8 cellular contexts compared by ENCODE assay signal in the genomic region with DNA sequence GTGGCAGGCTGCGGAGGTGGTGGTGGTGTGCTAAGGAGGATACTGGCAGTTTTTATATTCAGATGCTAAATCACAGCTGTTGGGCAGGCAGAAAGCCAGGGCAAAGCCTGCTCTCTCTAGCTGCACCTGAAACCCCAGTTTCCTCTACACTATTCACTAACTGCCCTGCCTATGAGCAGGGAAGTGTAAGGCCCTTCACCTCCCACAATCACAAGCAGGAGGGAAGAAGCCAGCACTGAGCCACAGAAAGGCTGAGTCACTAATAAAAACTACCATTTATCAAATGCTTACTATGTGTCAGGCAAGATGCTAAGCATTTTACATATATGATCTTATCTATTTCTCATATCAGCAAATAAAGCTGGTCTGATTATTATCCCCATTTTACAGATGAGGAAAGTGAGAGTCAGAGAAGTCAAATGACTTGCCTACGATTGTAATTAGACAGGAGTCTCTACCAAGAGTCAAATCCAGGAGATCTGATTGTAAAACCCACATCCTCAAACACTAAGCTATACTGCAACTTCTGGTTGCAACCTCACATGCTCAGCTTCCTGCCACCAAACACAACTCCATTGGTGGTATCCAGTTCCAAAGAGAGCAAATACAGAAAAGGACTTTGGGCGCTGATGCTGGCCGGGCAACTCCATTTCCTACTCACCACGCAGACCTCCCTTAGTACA. TPM values are rescaled to one million over a fixed set of nuclear protein-coding genes. Genes with fewer than 3 reads are reported as not detected.
A peak's percentile ranks its signal among the peaks of the same experiment; 100 is the strongest.
DNase-seq lines count a peak whose midpoint lies in the region; ATAC-seq and TF ChIP-seq lines count a peak whose summit lies in the region.

No MANE protein-coding gene starts in this region.

- ATAC-seq in GM19438 (IDR thresholded peaks at IDR 0.05; ENCODE audit: low read depth, unreplicated experiment) = peak; percentile 93
- peak; percentile 91 to 99 for ATAC-seq in naive thymus-derived CD8-positive, alpha-beta T cell
- ATAC-seq in HG03045 (IDR thresholded peaks at IDR 0.05; ENCODE audit: unreplicated experiment) = no peak
- no peak for ATAC-seq in HG03460 (IDR thresholded peaks at IDR 0.05; ENCODE audit: unreplicated experiment)

- no peaks in the 10 kb centered on the region for H3K4me1 ChIP-seq in prostate gland (replicated peaks)

- 76% methylated on average over 5 of the region's 5 CpGs for WGBS in prostate gland

- no peaks in the 10 kb centered on the region for H3K36me3 ChIP-seq in KOPT-K1 (ENCODE audit: insufficient read depth, low read length)
- H3K36me3 ChIP-seq in prostate gland = no peaks in the 10 kb centered on the region

- intact Hi-C loops in prostate gland (cut with DNase I) = no loop called here

- H3K9me3 Mint-ChIP-seq in activated naive CD8-positive, alpha-beta T cell treated with anti-CD3 and anti-CD28 coated beads for 36 hours = peaks cover 4% of the 10 kb centered on the region
- peaks cover 0 to 4% (median 0%) of the 10 kb centered on the region in 9 donors for H3K9me3 Mint-ChIP-seq in naive thymus-derived CD8-positive, alpha-beta T cell

- H3K27me3 Mint-ChIP-seq in activated naive CD8-positive, alpha-beta T cell treated with anti-CD3 and anti-CD28 coated beads for 36 hours = no peaks in the 10 kb centered on the region
- no peaks in the 10 kb centered on the region for H3K27me3 Mint-ChIP-seq in naive thymus-derived CD8-positive, alpha-beta T cell

- no peak for DNase-seq in activated naive CD8-positive, alpha-beta T cell treated with anti-CD3 and anti-CD28 coated beads for 36 hours
- peak in 5 of 10 donors; percentile 28 to 73 (median 48) for DNase-seq in naive thymus-derived CD8-positive, alpha-beta T cell
- DNase-seq in prostate gland (ENCODE audit: low spot score) (no peak), NCI-H526 treated with DMSO at 0.1 percent for 48 hours (lab: John Stamatoyannopoulos, UW) (no peak)

- H3K4me3 Mint-ChIP-seq in activated naive CD8-positive, alpha-beta T cell treated with anti-CD3 and anti-CD28 coated beads for 36 hours = peak overlapping the region; percentile 32
- H3K4me3 Mint-ChIP-seq in naive thymus-derived CD8-positive, alpha-beta T cell = peak overlapping the region; percentile 6 to 58 (median 51)

- H3K36me3 Mint-ChIP-seq in activated naive CD8-positive, alpha-beta T cell treated with anti-CD3 and anti-CD28 coated beads for 36 hours = peaks cover 2% of the 10 kb centered on the region
- no peaks in the 10 kb centered on the region for H3K36me3 Mint-ChIP-seq in naive thymus-derived CD8-positive, alpha-beta T cell

- POLR2A ChIA-PET in naive thymus-derived CD8-positive, alpha-beta T cell (lab: Charles Lee) = interaction anchor here (0.7 to 3.2 kb wide), 12 partner anchors 9 to 85 kb away, joined by 3 to 33 read pairs (median 4); a partner anchor contains a TSS

- TF ChIP-seq POLR2A in prostate gland (IDR thresholded peaks at IDR 0.05) = no peak

- no peaks in the 10 kb centered on the region for H3K27me3 ChIP-seq in prostate gland (replicated peaks; ENCODE audit: insufficient read depth)

- no peak overlapping the region for H3K4me3 ChIP-seq in prostate gland

- peaks cover 23% of the 10 kb centered on the region for H3K4me1 Mint-ChIP-seq in activated naive CD8-positive, alpha-beta T cell treated with anti-CD3 and anti-CD28 coated beads for 36 hours
- H3K4me1 Mint-ChIP-seq in naive thymus-derived CD8-positive, alpha-beta T cell = peaks cover 18 to 38% (median 25%) of the 10 kb centered on the region in 4 donors

- H3K9me3 ChIP-seq in KOPT-K1 (ENCODE audit: insufficient read depth, low read length, poor library complexity, severe bottlenecking) (peaks cover 7% of the 10 kb centered on the region), prostate gland (no peaks in the 10 kb centered on the region)

- no peak for TF ChIP-seq CTCF in prostate gland (IDR thresholded peaks at IDR 0.05)

- peak overlapping the region; percentile 60 for H3K27ac Mint-ChIP-seq in activated naive CD8-positive, alpha-beta T cell treated with anti-CD3 and anti-CD28 coated beads for 36 hours
- peak overlapping the region; percentile 41 to 92 (median 77) for H3K27ac Mint-ChIP-seq in naive thymus-derived CD8-positive, alpha-beta T cell

- peak overlapping the region; percentile 49 for H3K27ac ChIP-seq in KOPT-K1 (ENCODE audit: low read depth, low read length, poor library complexity, severe bottlenecking)
- H3K27ac ChIP-seq in prostate gland = no peak overlapping the region

RNA-seq across cellular contexts. Expression of a gene that starts 17.7 kb away (rescaled TPM):
- 10 to 100 TPM; 47.1 to 58.0 TPM for total RNA-seq in activated naive CD8-positive, alpha-beta T cell treated with anti-CD3 and anti-CD28 coated beads for 36 hours
- 100 to 1,000 TPM; 126 to 131 TPM for total RNA-seq in naive thymus-derived CD8-positive, alpha-beta T cell
- polyA plus RNA-seq in naive thymus-derived CD8-positive, alpha-beta T cell = 10 to 100 TPM; 39.5 to 64.7 (median 54.9) TPM
- total RNA-seq in prostate gland = 100 to 1,000 TPM; 186 to 228 TPM

Comparison
In these comparisons a context has a peak if more than half of its experiments do, and no peak if none do; other contexts are left out.
1. ATAC-seq: peak in GM19438 (single experiment) and naive thymus-derived CD8-positive, alpha-beta T cell (2 of 2); none in HG03045 (single experiment) and HG03460 (single experiment).